ENCODE assay signal across 22 cellular contexts in the genomic region with DNA sequence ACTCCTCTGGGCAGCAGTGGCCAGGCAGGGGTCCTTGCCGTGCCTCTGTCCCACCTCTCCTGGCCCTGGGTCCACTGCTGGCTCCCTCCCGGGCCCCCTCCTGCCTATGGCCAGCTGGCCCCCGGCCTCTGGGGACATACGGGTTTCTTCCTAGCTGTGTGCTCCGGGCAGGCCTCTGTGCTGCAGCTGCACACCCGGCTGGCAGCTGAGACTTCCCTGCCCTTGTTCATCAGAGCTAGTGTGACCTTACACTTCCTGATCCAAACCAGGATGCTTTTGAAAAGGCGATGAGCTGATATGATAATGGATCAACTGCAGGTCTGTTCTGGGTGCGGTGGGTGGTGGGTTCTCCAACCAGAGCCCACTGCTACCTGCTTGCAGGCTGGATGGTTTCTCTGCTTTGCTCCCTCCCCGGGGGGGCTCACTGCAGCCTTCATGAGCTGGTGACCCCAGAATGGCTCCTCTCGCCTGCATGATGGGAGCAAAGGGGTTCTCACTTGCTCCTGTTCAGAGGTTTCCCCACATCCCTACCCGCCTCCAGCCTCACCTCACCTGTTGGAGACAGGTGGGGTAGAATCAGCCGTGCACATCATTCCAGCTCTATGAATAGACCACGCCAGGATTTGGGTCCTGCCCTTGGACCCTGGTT. TPM values are rescaled to one million over a fixed set of nuclear protein-coding genes. Genes with fewer than 3 reads are reported as not detected.
DNase-seq lines count a peak whose midpoint lies in the region; ATAC-seq and TF ChIP-seq lines count a peak whose summit lies in the region.
"Had no signal": no experiment of that assay in that cellular context is flagged by ENCODE, and none has a peak within 500 bp of the region (broad histone marks: within the 10 kb centered on the region; RNA-seq: fewer than 3 reads in every experiment).

No MANE protein-coding gene starts in this region.

- H2AFZ ChIP-seq in neuronal stem cell (ENCODE audit: low read length) (no peak overlapping the region), smooth muscle cell (ENCODE audit: low read depth) (no peak overlapping the region)
- H2AFZ ChIP-seq: GM23248 had no signal

- peak overlapping the region; percentile 55 for H3K27ac Mint-ChIP-seq in glutamatergic neuron (ENCODE audit: unreplicated experiment)
- H3K27ac Mint-ChIP-seq: CD4-positive, alpha-beta T cell; HFFc6 had no signal

- H2BK15ac ChIP-seq in neuronal stem cell (ENCODE audit: low read length), result no peak overlapping the region

- no peak overlapping the region for H3K18ac ChIP-seq in neuronal stem cell (ENCODE audit: low read length)

- H4K20me1 ChIP-seq in smooth muscle cell (ENCODE audit: low read depth), result no peaks in the 10 kb centered on the region

- no peak overlapping the region for H3K9ac ChIP-seq in neuronal stem cell (ENCODE audit: low read depth, low read length, poor library complexity)
- no peak overlapping the region for H3K9ac ChIP-seq in smooth muscle cell (ENCODE audit: low read depth)
- H3K9ac ChIP-seq: GM23248, KMS-11 had no signal

- peak overlapping the region; percentile 30 for H2AK5ac ChIP-seq in neuronal stem cell (ENCODE audit: low read depth, low read length)

- peaks cover 11% of the 10 kb centered on the region for H3K36me3 Mint-ChIP-seq in glutamatergic neuron (ENCODE audit: unreplicated experiment)

- peak overlapping the region; percentile 10 for H4K8ac ChIP-seq in neuronal stem cell (ENCODE audit: low read depth, low read length)

- WGBS in neuronal stem cell (ENCODE audit: extremely low coverage in 2 of 2, insufficient read length in 2 of 2, insufficient replicate concordance in 1 of 2), 2 donors, result no CpG with 5 or more reads among the region's 13 CpGs
- 87% methylated on average over 13 of the region's 13 CpGs for WGBS in smooth muscle cell (ENCODE audit: low lambda C conversion rate)

- H3F3A ChIP-seq in smooth muscle cell (ENCODE audit: low read depth), result no peaks in the 10 kb centered on the region

- ATAC-seq in HG02970 (IDR thresholded peaks at IDR 0.05; ENCODE audit: low FRiP score, unreplicated experiment), result no peak

- DNase-seq in Ammon's horn (ENCODE audit: low spot score) (peak; percentile 60), SK-N-DZ (ENCODE audit: low spot score) (peak; percentile 67), glutamatergic neuron (peak; percentile 61), neuronal stem cell (ENCODE audit: low spot score) (no peak), smooth muscle cell (lab: John Stamatoyannopoulos, UW; ENCODE audit: unreplicated experiment) (no peak), COR-L47 (lab: John Stamatoyannopoulos, UW) (no peak)
- DNase-seq in activated naive CD4-positive, alpha-beta T cell treated with anti-CD3 and anti-CD28 coated beads, Interleukin-2, amount 50 U/mL, for 16 hours, result no peak
- DNase-seq: CD4-positive, alpha-beta T cell; GF-D8; GM23248; HFFc6; NCI-H1105; NCI-H187; NCI-H2171 treated with DMSO at 0.1 percent for 48 hours; NCI-H510A; NCI-H82; SIG-M5 had no signal

- H3K14ac ChIP-seq in neuronal stem cell (ENCODE audit: low read length), result peak overlapping the region; percentile 78

- H4K91ac ChIP-seq in neuronal stem cell (ENCODE audit: low read depth, low read length, poor library complexity), result no peak overlapping the region

- peak overlapping the region; percentile 26 for H3K23ac ChIP-seq in neuronal stem cell (ENCODE audit: low read depth, low read length, poor library complexity)

- TF ChIP-seq CTCF in glutamatergic neuron (IDR thresholded peaks at IDR 0.05; ENCODE audit: partially characterized antibody, unreplicated experiment) (no peak), smooth muscle cell (IDR thresholded peaks at IDR 0.05; ENCODE audit: borderline replicate concordance, insufficient read depth, poor library complexity, severe bottlenecking) (no peak)

- no peaks in the 10 kb centered on the region for H3K79me2 ChIP-seq in smooth muscle cell (ENCODE audit: low read depth)

- no peak overlapping the region for H3K4ac ChIP-seq in neuronal stem cell (ENCODE audit: low read length)

- no peak overlapping the region for H2BK12ac ChIP-seq in neuronal stem cell (ENCODE audit: low read length)

- peaks cover 31% of the 10 kb centered on the region for H3K79me1 ChIP-seq in neuronal stem cell (ENCODE audit: low read depth, low read length)

- peaks cover 0 to 7% of the 10 kb centered on the region in 2 donors for H3K4me1 ChIP-seq in neuronal stem cell (ENCODE audit: control insufficient read depth in 2 of 2, insufficient read depth in 1 of 2, low read depth in 1 of 2, low read length in 2 of 2)
- H3K4me1 ChIP-seq in smooth muscle cell (ENCODE audit: low read depth), result no peaks in the 10 kb centered on the region

- H3K4me3 ChIP-seq in neuronal stem cell (ENCODE audit: low read length in 2 of 2), result no peak overlapping the region
- no peak overlapping the region for H3K4me3 ChIP-seq in smooth muscle cell
- H3K4me3 ChIP-seq: GM23248 had no signal

- no peak overlapping the region for H2BK120ac ChIP-seq in neuronal stem cell (ENCODE audit: low read depth, low read length)

- peaks cover 10% of the 10 kb centered on the region for H3K27me3 Mint-ChIP-seq in glutamatergic neuron (ENCODE audit: unreplicated experiment)

- peaks cover 0 to 4% of the 10 kb centered on the region in 2 donors for H3K36me3 ChIP-seq in neuronal stem cell (replicated peaks in 1 of 2; ENCODE audit: control insufficient read depth in 2 of 2, insufficient read depth in 2 of 2, low read length in 2 of 2)
- H3K36me3 ChIP-seq in smooth muscle cell (ENCODE audit: low read depth), result no peaks in the 10 kb centered on the region

- peak overlapping the region; percentile 19 for H2BK5ac ChIP-seq in neuronal stem cell (ENCODE audit: low read length)

- peaks cover 40% of the 10 kb centered on the region for H3K4me1 Mint-ChIP-seq in glutamatergic neuron (ENCODE audit: low read depth, unreplicated experiment)

- H3K9me3 Mint-ChIP-seq in glutamatergic neuron (ENCODE audit: unreplicated experiment), result peaks cover 12% of the 10 kb centered on the region
- H3K9me3 Mint-ChIP-seq: CD4-positive, alpha-beta T cell had no signal

- H3K27ac ChIP-seq in neuronal stem cell (replicated peaks; ENCODE audit: low read length) (no peak overlapping the region), smooth muscle cell (ENCODE audit: low read depth) (no peak overlapping the region)
- H3K27ac ChIP-seq: GM23248, KMS-11 had no signal

- H3K4me3 Mint-ChIP-seq in glutamatergic neuron (ENCODE audit: unreplicated experiment), result peak overlapping the region; percentile 64
- H3K4me3 Mint-ChIP-seq: CD4-positive, alpha-beta T cell; HFFc6 had no signal

- H3K27me3 ChIP-seq in neuronal stem cell (ENCODE audit: control insufficient read depth in 3 of 3, insufficient read depth in 3 of 3, low read depth in 1 of 3, low read length in 3 of 3) (no peaks in the 10 kb centered on the region), smooth muscle cell (ENCODE audit: low read depth) (peaks cover 7% of the 10 kb centered on the region)

- peaks cover 3 to 7% of the 10 kb centered on the region in 2 donors for H3K9me3 ChIP-seq in neuronal stem cell (replicated peaks in 1 of 2; ENCODE audit: control insufficient read depth in 2 of 2, insufficient read depth in 1 of 2, low read depth in 1 of 2, low read length in 2 of 2)
- H3K9me3 ChIP-seq in smooth muscle cell (replicated peaks; ENCODE audit: low read depth), result no peaks in the 10 kb centered on the region

- H3K4me2 ChIP-seq in neuronal stem cell (ENCODE audit: insufficient read depth, low read length, poor library complexity, severe bottlenecking) (no peak overlapping the region), smooth muscle cell (no peak overlapping the region)
- H3K4me2 ChIP-seq: KMS-11 had no signal

RNA-seq across cellular contexts. Expression of gene B3GAT1, which starts 13.3 kb away (rescaled TPM):
- 0.53 and 1.5 TPM in 2 replicates for polyA plus RNA-seq in SK-N-DZ (2014; cell fraction: cytosol; rRNA removed)
- 2.1 and 2.5 TPM in 2 replicates for polyA plus RNA-seq in SK-N-DZ (2014; cell fraction: nucleus; rRNA removed)
- total RNA-seq in glutamatergic neuron (ENCODE audit: unreplicated experiment) (240 TPM), smooth muscle cell (not detected in 2 replicates)
- polyA plus RNA-seq in neuronal stem cell (2013, experiment 1 of 2), result 27.4 TPM
- 27.2 TPM for polyA plus RNA-seq in neuronal stem cell (2013, experiment 2 of 2)
- polyA plus RNA-seq in smooth muscle cell, result not detected in 2 replicates
- total RNA-seq: GM23248, HFFc6, MCF 10A, OCI-LY7, RPMI7951 had no signal
- polyA plus RNA-seq: GM23248 had no signal

Comparison
In these comparisons a context has a peak if more than half of its experiments do, and no peak if none do; other contexts are left out.
1. DNase-seq: peak in Ammon's horn (single experiment), SK-N-DZ (single experiment) and glutamatergic neuron (single experiment); none in neuronal stem cell (single experiment), smooth muscle cell (single experiment), COR-L47 (single experiment) and activated naive CD4-positive, alpha-beta T cell treated with anti-CD3 and anti-CD28 coated beads, Interleukin-2, amount 50 U/mL, for 16 hours (single experiment).
2. RNA of gene B3GAT1, which starts 13.3 kb away (total RNA-seq): 240 TPM in glutamatergic neuron (single experiment); not detected in smooth muscle cell; every median in the first group is over 100 times any median in the second.